In the genomic region with DNA sequence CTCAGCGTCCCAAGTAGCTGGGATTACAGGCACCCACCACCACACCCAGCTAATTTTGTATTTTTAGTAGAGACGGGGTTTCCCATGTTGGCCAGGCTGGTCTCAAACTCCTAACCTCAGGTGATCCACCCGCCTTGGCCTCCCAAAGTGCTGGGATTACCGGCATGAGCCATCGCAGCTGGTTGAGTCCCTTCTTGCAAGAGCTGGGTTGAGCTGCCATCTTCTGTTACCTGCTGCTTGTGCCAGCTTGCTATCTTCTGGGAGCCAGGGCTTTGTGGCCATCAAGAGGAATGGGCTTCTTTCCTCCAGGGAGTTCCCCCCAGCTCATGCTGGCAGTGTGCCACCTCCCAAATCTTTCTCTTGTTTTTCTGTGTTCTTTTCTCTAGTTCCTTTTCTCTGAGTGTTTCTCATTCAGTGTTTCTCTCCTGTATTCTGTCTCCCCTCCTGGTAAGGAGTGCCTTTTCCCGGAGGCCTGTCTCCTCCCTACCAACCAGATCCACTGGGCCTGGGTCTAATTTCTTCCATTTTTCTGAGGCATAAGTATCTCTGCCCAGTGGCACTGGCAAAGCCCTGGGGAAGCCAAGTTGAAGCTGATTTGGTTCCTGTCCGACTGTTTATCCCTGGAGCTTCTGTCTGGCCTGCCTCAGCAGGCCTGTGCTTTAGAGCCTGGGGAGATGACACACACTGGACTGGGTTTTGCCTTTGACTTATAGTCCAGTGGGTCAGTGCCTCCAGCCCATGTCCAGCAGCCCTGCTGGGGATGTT, we compare ENCODE assay signal across 20 cellular contexts. TPM values are rescaled to one million over a fixed set of nuclear protein-coding genes. Genes with fewer than 3 reads are reported as not detected.
DNase-seq lines count a peak whose midpoint lies in the region; ATAC-seq and TF ChIP-seq lines count a peak whose summit lies in the region.
"Had no signal": no experiment of that assay in that cellular context is flagged by ENCODE, and none has a peak within 500 bp of the region (broad histone marks: within the 10 kb centered on the region; RNA-seq: fewer than 3 reads in every experiment).

No MANE protein-coding gene starts in this region.

- peaks cover 81% of the 10 kb centered on the region for H3K36me3 Mint-ChIP-seq in CD4-positive, alpha-beta T cell (ENCODE audit: low read depth)
- peaks cover 32% of the 10 kb centered on the region for H3K36me3 Mint-ChIP-seq in brain

- no peak overlapping the region for H3K4me3 ChIP-seq in Karpas-422 (ENCODE audit: low read length)
- H3K4me3 ChIP-seq in neutrophil (ENCODE audit: low read depth in 1 of 2, low read length in 1 of 2): peak overlapping the region; percentile 6 to 18
- H3K4me3 ChIP-seq: cardiac muscle cell, SK-N-MC had no signal

- no peaks in the 10 kb centered on the region for H3K9me2 ChIP-seq in Karpas-422 (replicated peaks; ENCODE audit: insufficient read depth, low read length)

- peaks cover 35% of the 10 kb centered on the region for H3K4me1 ChIP-seq in Karpas-422 (ENCODE audit: low read length)
- peaks cover 75 to 77% of the 10 kb centered on the region in 2 experiments for H3K4me1 ChIP-seq in neutrophil (ENCODE audit: control insufficient read depth in 1 of 2, insufficient read depth in 1 of 2, low read depth in 1 of 2, low read length in 1 of 2)

- H3K27ac Mint-ChIP-seq in CD4-positive, alpha-beta T cell: peak overlapping the region; percentile 91
- H3K27ac Mint-ChIP-seq in brain: peak overlapping the region; percentile 15 to 78 (median 48)
- H3K27ac Mint-ChIP-seq: WTC11 had no signal

- H3K79me2 ChIP-seq in Karpas-422 (ENCODE audit: low read length): peaks cover 71% of the 10 kb centered on the region

- no peak for DNase-seq in CD4-positive, alpha-beta T cell
- DNase-seq in Karpas-422 (peak; percentile 35), GM13976 (ENCODE audit: low spot score) (no peak), SHP77 treated with DMSO at 0.1 percent for 48 hours (lab: John Stamatoyannopoulos, UW) (no peak)
- DNase-seq: retina; stimulated activated CD4-positive, alpha-beta T cell treated with anti-CD3 and anti-CD28 coated beads, Interleukin-2, amount 100 ng/mL, for 48 hours; stimulated activated naive CD4-positive, alpha-beta T cell treated with Interleukin-2 at 50 U/mL for 16 hours had no signal

- intact Hi-C loops in CD4-positive, alpha-beta T cell (cut with DNase I, micrococcal nuclease): loop anchor here (5.0 to 10.0 kb wide), 4 partner anchors 34 to 747 kb away; a partner anchor contains a TSS

- no peaks in the 10 kb centered on the region for H3K27me3 ChIP-seq in CD4-positive, alpha-beta T cell (ENCODE audit: control insufficient read depth, insufficient read depth, low read length)
- H3K27me3 ChIP-seq in Karpas-422 (ENCODE audit: low read length) (no peaks in the 10 kb centered on the region), neutrophil (no peaks in the 10 kb centered on the region)
- H3K27me3 ChIP-seq: cardiac muscle cell had no signal

- peak overlapping the region; percentile 62 for H3K4me3 Mint-ChIP-seq in CD4-positive, alpha-beta T cell
- H3K4me3 Mint-ChIP-seq in brain: peak overlapping the region in 2 of 5 experiments; percentile 25 to 74
- H3K4me3 Mint-ChIP-seq: WTC11 had no signal

- H2AFZ ChIP-seq in Karpas-422 (ENCODE audit: low read length): no peak overlapping the region

- in situ Hi-C loops in GM13976 (cut with MboI; ENCODE audit: low sequenced_read_pairs, unreplicated experiment): no loop called here

- no peaks in the 10 kb centered on the region for H3K27me3 Mint-ChIP-seq in CD4-positive, alpha-beta T cell
- H3K27me3 Mint-ChIP-seq in brain: peaks cover 12% of the 10 kb centered on the region

- H4K20me1 ChIP-seq in Karpas-422 (ENCODE audit: insufficient read depth, low read depth, low read length): peaks cover 17% of the 10 kb centered on the region; the same call in 1 of the 2 replicates

- H3K4me2 ChIP-seq in Karpas-422 (ENCODE audit: low read depth, low read length, poor library complexity, severe bottlenecking): no peak overlapping the region

- H3K4me1 Mint-ChIP-seq in CD4-positive, alpha-beta T cell (ENCODE audit: low read depth): peaks cover 86% of the 10 kb centered on the region
- peaks cover 40% of the 10 kb centered on the region for H3K4me1 Mint-ChIP-seq in brain

- H3K9me3 Mint-ChIP-seq in CD4-positive, alpha-beta T cell: no peaks in the 10 kb centered on the region
- no peaks in the 10 kb centered on the region for H3K9me3 Mint-ChIP-seq in brain
- H3K9me3 Mint-ChIP-seq: activated T-helper 2 cell treated with anti-CD3 and anti-CD28 coated beads, Interferon-gamma antibody, Interleukin-2, Interleukin-4, amounts not matched to agents 10 μg/mL and 5 μg/mL and 100 μg/mL, durations not matched to agents 14 hours and 24 hours and 36 hours; WTC11 had no signal

- no peak overlapping the region for H3K9ac ChIP-seq in Karpas-422 (ENCODE audit: low read length)

- no peak for ATAC-seq in CD4-positive, alpha-beta T cell (ENCODE audit: poor library complexity)
- no peak for ATAC-seq in HG02763 (IDR thresholded peaks at IDR 0.05; ENCODE audit: unreplicated experiment)
- ATAC-seq: WTC11 had no signal

- H3K36me3 ChIP-seq in Karpas-422 (ENCODE audit: insufficient read depth, low read length) (peaks cover 26% of the 10 kb centered on the region; the same call in 1 of the 2 replicates), neutrophil (peaks cover 48% of the 10 kb centered on the region)

- CTCF ChIA-PET in CD4-positive, alpha-beta T cell (lab: Charles Lee): interaction anchor here (0.9 kb wide), 1 partner anchor 29 kb away, joined by 3 read pairs; no protein-coding TSS in a partner anchor

- H3K27ac ChIP-seq in CD4-positive, alpha-beta T cell (ENCODE audit: low read depth, low read length): peak overlapping the region; percentile 22
- H3K27ac ChIP-seq in Karpas-422 (ENCODE audit: low read length): peak overlapping the region; percentile 92
- H3K27ac ChIP-seq in neutrophil: peak overlapping the region; percentile 99
- H3K27ac ChIP-seq: cardiac muscle cell, HL-60, SK-N-MC had no signal

- TF ChIP-seq CTCF in CD4-positive, alpha-beta T cell (IDR thresholded peaks at IDR 0.05): no peak
- TF ChIP-seq CTCF in brain (conservative IDR thresholded peaks at IDR 0.05): no peak
- TF ChIP-seq CTCF in neutrophil (IDR thresholded peaks at IDR 0.05): no peak
- TF ChIP-seq CTCF in GM13976 (IDR thresholded peaks at IDR 0.05; ENCODE audit: borderline replicate concordance, control extremely low read depth, extremely low read depth, insufficient read depth, missing control alignments): no peak

- no peaks in the 10 kb centered on the region for H3K9me3 ChIP-seq in CD4-positive, alpha-beta T cell (ENCODE audit: control insufficient read depth, low read length)
- H3K9me3 ChIP-seq in Karpas-422 (ENCODE audit: low read length) (no peaks in the 10 kb centered on the region), neutrophil (no peaks in the 10 kb centered on the region)
- H3K9me3 ChIP-seq: Caco-2 had no signal

- POLR2A ChIA-PET in CD4-positive, alpha-beta T cell (lab: Charles Lee): interaction anchor here (1.1 to 2.4 kb wide), 3 partner anchors 18 to 33 kb away, joined by 3 to 7 read pairs (median 3); a partner anchor contains a TSS

RNA-seq across cellular contexts. Expression of a gene that starts 3.7 kb away (rescaled TPM):
- total RNA-seq in CD4-positive, alpha-beta T cell: 10 to 100 TPM; 88.5 to 90.6 TPM
- total RNA-seq in Karpas-422 (2014; rRNA removed; shearing (Covaris generic); ENCODE audit: low replicate concordance): 116 and 184 TPM in 2 replicates
- polyA plus RNA-seq in brain (ENCODE audit: insufficient read depth, low read depth, low replicate concordance): 115 TPM

RNA-seq across cellular contexts. Expression of a gene that starts 17.2 kb away (rescaled TPM):
- total RNA-seq in CD4-positive, alpha-beta T cell: 1 to 10 TPM; 1.3 to 1.8 TPM
- total RNA-seq in Karpas-422 (2014; rRNA removed; shearing (Covaris generic); ENCODE audit: low replicate concordance): 1.9 TPM in 1 of 2 replicates, not detected in the other
- polyA plus RNA-seq in brain (ENCODE audit: insufficient read depth, low read depth, low replicate concordance): 141 TPM
- total RNA-seq: Caco-2, endothelial cell of umbilical vein, H4, kidney epithelial cell had no signal

RNA-seq across cellular contexts. Expression of a gene that starts 34.1 kb away (rescaled TPM):
- total RNA-seq in CD4-positive, alpha-beta T cell: 10 to 100 TPM; 33.6 to 35.6 TPM
- total RNA-seq in Karpas-422 (2014; rRNA removed; shearing (Covaris generic); ENCODE audit: low replicate concordance): 34.5 and 47.1 TPM in 2 replicates
- 9.1 TPM for polyA plus RNA-seq in brain (ENCODE audit: insufficient read depth, low read depth, low replicate concordance)

RNA-seq across cellular contexts. Expression of a gene that starts 50.5 kb away (rescaled TPM):
- not detected for total RNA-seq in CD4-positive, alpha-beta T cell
- total RNA-seq in Karpas-422 (2014; rRNA removed; shearing (Covaris generic); ENCODE audit: low replicate concordance): not detected in 2 replicates
- polyA plus RNA-seq in brain (ENCODE audit: insufficient read depth, low read depth, low replicate concordance): not detected
- total RNA-seq: activated T-helper 2 cell treated with anti-CD3 and anti-CD28 coated beads, Interferon-gamma antibody, Interleukin-2, Interleukin-4, amounts not matched to agents 10 μg/mL and 5 μg/mL and 100 μg/mL, durations not matched to agents 14 hours and 24 hours and 36 hours; Caco-2; cardiac muscle cell; endothelial cell of umbilical vein; H4; kidney epithelial cell; M059J; WTC11 had no signal
- polyA plus RNA-seq: endothelial cell of umbilical vein had no signal

RNA-seq across cellular contexts. Expression of a gene that starts 55.9 kb away (rescaled TPM):
- total RNA-seq in CD4-positive, alpha-beta T cell: 10 to 100 TPM; 20.3 to 21.3 TPM
- total RNA-seq in Karpas-422 (2014; rRNA removed; shearing (Covaris generic); ENCODE audit: low replicate concordance): 5.9 TPM in 1 of 2 replicates, not detected in the other
- polyA plus RNA-seq in brain (ENCODE audit: insufficient read depth, low read depth, low replicate concordance): 35.2 TPM
- total RNA-seq: M059J had no signal

Comparison
In these comparisons a context has a peak if more than half of its experiments do, and no peak if none do; other contexts are left out.
1. H3K27ac ChIP-seq: peak in every context shown above with its lines; median percentile 99 in neutrophil; 92 in Karpas-422; 22 in CD4-positive, alpha-beta T cell.